Comparison of ENCODE assay signal across 2 cellular contexts in the genomic region with DNA sequence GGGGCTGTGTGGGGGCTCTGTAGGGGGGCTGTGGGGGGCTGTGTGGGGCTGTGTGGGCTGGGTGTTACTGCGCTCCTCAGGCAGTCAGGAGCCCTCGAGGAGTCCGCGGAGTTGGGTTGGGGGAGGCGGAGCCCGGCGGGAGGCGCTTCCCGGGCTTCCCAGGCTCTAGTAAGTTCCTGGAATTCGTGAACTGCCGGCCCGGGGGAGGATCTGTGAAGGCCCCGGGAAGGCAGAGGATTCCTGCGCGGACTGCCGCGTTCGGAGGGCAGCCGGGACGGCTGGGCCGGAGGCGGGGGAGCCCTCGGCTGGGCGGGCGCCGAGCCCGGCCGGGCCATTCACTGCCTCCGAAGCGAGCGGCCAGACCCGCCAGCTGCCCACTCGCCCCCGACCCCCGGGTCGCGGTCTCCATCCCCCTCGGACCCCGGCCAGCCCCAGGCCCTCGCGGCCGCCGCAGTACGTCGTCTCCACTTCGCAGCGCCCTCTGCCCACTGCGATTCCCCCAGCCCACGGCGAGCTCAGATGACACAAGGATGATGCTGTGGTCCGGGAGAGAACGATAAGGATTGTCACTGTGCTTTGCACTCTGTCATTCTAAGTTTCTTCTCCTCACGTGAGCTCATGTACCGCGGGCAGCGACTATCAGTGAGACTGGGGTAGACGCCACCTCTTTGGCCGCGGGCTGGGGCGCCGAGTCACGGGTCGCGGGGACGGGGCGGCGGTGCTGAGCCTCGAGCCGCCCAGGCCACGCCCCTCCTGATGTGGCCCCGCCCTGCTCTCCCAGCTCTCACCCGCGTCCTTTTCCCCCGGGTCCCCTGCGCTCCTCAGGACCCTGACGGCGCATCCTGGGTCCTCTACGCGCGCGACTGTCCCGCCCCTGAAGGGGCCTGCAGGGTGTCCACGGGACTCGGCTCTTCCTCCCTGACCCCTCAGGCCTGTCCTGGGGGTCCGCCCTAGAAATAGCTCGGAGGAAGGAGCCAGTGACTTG.
TF ChIP-seq lines count a peak whose summit lies in the region.

No MANE protein-coding gene starts in this region.

TF ChIP-seq in HEK293, 187 proteins besides CTCF, POLR2A, EP300 and RAD21 (continued from another document and continues in another):
- TF ChIP-seq PRDM2 (tag by site-specific recombination; IDR thresholded peaks at IDR 0.05; ENCODE audit: borderline replicate concordance) (no peak), ZNF114 (tag by site-specific recombination; IDR thresholded peaks at IDR 0.05) (no peak), SALL2 (tag by site-specific recombination; IDR thresholded peaks at IDR 0.05; ENCODE audit: borderline replicate concordance) (no peak), GLIS2 (tag by site-specific recombination; IDR thresholded peaks at IDR 0.05) (peak; percentile 52; the same call in 1 of the 2 replicates), TCF7L2 (IDR thresholded peaks at IDR 0.05; ENCODE audit: borderline replicate concordance, low read depth, low read length) (no peak), ZNF416 (tag by site-specific recombination; IDR thresholded peaks at IDR 0.05) (no peak), KLF1 (tag by site-specific recombination; IDR thresholded peaks at IDR 0.05) (peak; percentile 93), SETDB1 (IDR thresholded peaks at IDR 0.05; ENCODE audit: insufficient read length, low read length) (no peak), ZNF433 (tag by site-specific recombination; IDR thresholded peaks at IDR 0.05; ENCODE audit: low read depth) (no peak), KLF17 (tag by site-specific recombination; IDR thresholded peaks at IDR 0.05) (no peak), SCRT2 (tag by site-specific recombination; IDR thresholded peaks at IDR 0.05) (no peak), ZBTB20 (tag by site-specific recombination; IDR thresholded peaks at IDR 0.05) (no peak; the same call in 1 of the 2 replicates), SP3 (tag by site-specific recombination; IDR thresholded peaks at IDR 0.05) (peak; percentile 66), ZNF624 (tag by site-specific recombination; IDR thresholded peaks at IDR 0.05) (no peak)
- TF ChIP-seq, protein P1, sequence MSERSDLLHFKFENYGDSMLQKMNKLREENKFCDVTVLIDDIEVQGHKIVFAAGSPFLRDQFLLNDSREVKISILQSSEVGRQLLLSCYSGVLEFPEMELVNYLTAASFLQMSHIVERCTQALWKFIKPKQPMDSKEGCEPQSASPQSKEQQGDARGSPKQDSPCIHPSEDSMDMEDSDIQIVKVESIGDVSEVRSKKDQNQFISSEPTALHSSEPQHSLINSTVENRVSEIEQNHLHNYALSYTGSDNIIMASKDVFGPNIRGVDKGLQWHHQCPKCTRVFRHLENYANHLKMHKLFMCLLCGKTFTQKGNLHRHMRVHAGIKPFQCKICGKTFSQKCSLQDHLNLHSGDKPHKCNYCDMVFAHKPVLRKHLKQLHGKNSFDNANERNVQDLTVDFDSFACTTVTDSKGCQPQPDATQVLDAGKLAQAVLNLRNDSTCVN (tag by site-specific recombination; optimal IDR thresholded peaks at IDR 0.05) = peak; percentile 59

TF ChIP-seq in HepG2, 621 proteins besides CTCF, POLR2A, EP300 and RAD21 (continued from another document):
- TF ChIP-seq, protein P2, sequence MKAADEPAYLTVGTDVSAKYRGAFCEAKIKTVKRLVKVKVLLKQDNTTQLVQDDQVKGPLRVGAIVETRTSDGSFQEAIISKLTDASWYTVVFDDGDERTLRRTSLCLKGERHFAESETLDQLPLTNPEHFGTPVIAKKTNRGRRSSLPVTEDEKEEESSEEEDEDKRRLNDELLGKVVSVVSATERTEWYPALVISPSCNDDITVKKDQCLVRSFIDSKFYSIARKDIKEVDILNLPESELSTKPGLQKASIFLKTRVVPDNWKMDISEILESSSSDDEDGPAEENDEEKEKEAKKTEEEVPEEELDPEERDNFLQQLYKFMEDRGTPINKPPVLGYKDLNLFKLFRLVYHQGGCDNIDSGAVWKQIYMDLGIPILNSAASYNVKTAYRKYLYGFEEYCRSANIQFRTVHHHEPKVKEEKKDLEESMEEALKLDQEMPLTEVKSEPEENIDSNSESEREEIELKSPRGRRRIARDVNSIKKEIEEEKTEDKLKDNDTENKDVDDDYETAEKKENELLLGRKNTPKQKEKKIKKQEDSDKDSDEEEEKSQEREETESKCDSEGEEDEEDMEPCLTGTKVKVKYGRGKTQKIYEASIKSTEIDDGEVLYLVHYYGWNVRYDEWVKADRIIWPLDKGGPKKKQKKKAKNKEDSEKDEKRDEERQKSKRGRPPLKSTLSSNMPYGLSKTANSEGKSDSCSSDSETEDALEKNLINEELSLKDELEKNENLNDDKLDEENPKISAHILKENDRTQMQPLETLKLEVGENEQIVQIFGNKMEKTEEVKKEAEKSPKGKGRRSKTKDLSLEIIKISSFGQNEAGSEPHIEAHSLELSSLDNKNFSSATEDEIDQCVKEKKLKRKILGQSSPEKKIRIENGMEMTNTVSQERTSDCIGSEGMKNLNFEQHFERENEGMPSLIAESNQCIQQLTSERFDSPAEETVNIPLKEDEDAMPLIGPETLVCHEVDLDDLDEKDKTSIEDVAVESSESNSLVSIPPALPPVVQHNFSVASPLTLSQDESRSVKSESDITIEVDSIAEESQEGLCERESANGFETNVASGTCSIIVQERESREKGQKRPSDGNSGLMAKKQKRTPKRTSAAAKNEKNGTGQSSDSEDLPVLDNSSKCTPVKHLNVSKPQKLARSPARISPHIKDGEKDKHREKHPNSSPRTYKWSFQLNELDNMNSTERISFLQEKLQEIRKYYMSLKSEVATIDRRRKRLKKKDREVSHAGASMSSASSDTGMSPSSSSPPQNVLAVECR (CRISPR knock-in tag; IDR thresholded peaks at IDR 0.05; ENCODE audit: borderline replicate concordance) = peak; percentile 52; the same call in 1 of the 2 replicates
- peak; percentile 40; the same call in 1 of the 2 replicates for TF ChIP-seq MEIS2 (CRISPR knock-in tag; IDR thresholded peaks at IDR 0.05)
- TF ChIP-seq, protein P3, sequence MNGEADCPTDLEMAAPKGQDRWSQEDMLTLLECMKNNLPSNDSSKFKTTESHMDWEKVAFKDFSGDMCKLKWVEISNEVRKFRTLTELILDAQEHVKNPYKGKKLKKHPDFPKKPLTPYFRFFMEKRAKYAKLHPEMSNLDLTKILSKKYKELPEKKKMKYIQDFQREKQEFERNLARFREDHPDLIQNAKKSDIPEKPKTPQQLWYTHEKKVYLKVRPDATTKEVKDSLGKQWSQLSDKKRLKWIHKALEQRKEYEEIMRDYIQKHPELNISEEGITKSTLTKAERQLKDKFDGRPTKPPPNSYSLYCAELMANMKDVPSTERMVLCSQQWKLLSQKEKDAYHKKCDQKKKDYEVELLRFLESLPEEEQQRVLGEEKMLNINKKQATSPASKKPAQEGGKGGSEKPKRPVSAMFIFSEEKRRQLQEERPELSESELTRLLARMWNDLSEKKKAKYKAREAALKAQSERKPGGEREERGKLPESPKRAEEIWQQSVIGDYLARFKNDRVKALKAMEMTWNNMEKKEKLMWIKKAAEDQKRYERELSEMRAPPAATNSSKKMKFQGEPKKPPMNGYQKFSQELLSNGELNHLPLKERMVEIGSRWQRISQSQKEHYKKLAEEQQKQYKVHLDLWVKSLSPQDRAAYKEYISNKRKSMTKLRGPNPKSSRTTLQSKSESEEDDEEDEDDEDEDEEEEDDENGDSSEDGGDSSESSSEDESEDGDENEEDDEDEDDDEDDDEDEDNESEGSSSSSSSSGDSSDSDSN (CRISPR knock-in tag; IDR thresholded peaks at IDR 0.05) = peak; percentile 11; the same call in 1 of the 2 replicates
- no peak for TF ChIP-seq ZNF678 (CRISPR knock-in tag; IDR thresholded peaks at IDR 0.05)
- TF ChIP-seq ZNF777 (CRISPR knock-in tag; IDR thresholded peaks at IDR 0.05) = peak; percentile 67; the same call in 1 of the 2 replicates
- 0 out of 2 replicates have a peak, but pooled peaks have one; percentile 53 for TF ChIP-seq MTF2 (CRISPR knock-in tag; IDR thresholded peaks at IDR 0.05; ENCODE audit: borderline replicate concordance)
- TF ChIP-seq ZNF263 (CRISPR knock-in tag; IDR thresholded peaks at IDR 0.05) = 0 out of 2 replicates have a peak, but pooled peaks have one; percentile 26
- TF ChIP-seq ZFY (CRISPR knock-in tag; IDR thresholded peaks at IDR 0.05) = 0 out of 2 replicates have a peak, but pooled peaks have one; percentile 35
- TF ChIP-seq ZNF274 (CRISPR knock-in tag; IDR thresholded peaks at IDR 0.05) = no peak
- no peak for TF ChIP-seq LCORL (IDR thresholded peaks at IDR 0.05)
- 0 out of 2 replicates have a peak, but pooled peaks have one; percentile 36 for TF ChIP-seq LCORL (CRISPR knock-in tag; IDR thresholded peaks at IDR 0.05)
- TF ChIP-seq SP140L (CRISPR knock-in tag; IDR thresholded peaks at IDR 0.05; ENCODE audit: borderline replicate concordance) = no peak
- TF ChIP-seq, protein P4, sequence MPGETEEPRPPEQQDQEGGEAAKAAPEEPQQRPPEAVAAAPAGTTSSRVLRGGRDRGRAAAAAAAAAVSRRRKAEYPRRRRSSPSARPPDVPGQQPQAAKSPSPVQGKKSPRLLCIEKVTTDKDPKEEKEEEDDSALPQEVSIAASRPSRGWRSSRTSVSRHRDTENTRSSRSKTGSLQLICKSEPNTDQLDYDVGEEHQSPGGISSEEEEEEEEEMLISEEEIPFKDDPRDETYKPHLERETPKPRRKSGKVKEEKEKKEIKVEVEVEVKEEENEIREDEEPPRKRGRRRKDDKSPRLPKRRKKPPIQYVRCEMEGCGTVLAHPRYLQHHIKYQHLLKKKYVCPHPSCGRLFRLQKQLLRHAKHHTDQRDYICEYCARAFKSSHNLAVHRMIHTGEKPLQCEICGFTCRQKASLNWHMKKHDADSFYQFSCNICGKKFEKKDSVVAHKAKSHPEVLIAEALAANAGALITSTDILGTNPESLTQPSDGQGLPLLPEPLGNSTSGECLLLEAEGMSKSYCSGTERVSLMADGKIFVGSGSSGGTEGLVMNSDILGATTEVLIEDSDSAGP (CRISPR knock-in tag; IDR thresholded peaks at IDR 0.05; ENCODE audit: borderline replicate concordance) = peak; percentile 16; the same call in 1 of the 2 replicates
- TF ChIP-seq ZNF510 (CRISPR knock-in tag; IDR thresholded peaks at IDR 0.05; ENCODE audit: low read depth) = no peak
- 0 out of 2 replicates have a peak, but pooled peaks have one; percentile 33 for TF ChIP-seq YEATS4 (CRISPR knock-in tag; IDR thresholded peaks at IDR 0.05; ENCODE audit: borderline replicate concordance)
- TF ChIP-seq BHLHE40 (IDR thresholded peaks at IDR 0.05; ENCODE audit: low read length) = peak; percentile 25; the same call in 1 of the 2 replicates
TF ChIP-seq in HepG2: peak in this region for 13.
